ENCODE assay signal across 1 cellular context in genomic region chr19:16057062-16057461, GRCh38.
TF ChIP-seq lines count a peak whose summit lies in the region.

No MANE protein-coding gene starts in this region.

TF ChIP-seq in K562, 482 proteins besides CTCF, POLR2A, EP300 and RAD21:
- no peak for TF ChIP-seq ZFP91 (CRISPR knock-in tag; IDR thresholded peaks at IDR 0.05)
- no peak for TF ChIP-seq U2AF1 (optimal IDR thresholded peaks at IDR 0.05; ENCODE audit: low read depth, low read length)
- TF ChIP-seq BRF2 (IDR thresholded peaks at IDR 0.05; ENCODE audit: borderline replicate concordance, insufficient read depth, insufficient read length): no peak
- no peak for TF ChIP-seq CBFB (CRISPR knock-in tag; IDR thresholded peaks at IDR 0.05)
- TF ChIP-seq MEF2A (IDR thresholded peaks at IDR 0.05; ENCODE audit: control insufficient read depth, low read depth, low read length): no peak
- TF ChIP-seq ZNF707 (CRISPR knock-in tag; conservative IDR thresholded peaks at IDR 0.05): peak; percentile 79
- no peak for TF ChIP-seq ZFP36 (IDR thresholded peaks at IDR 0.05; ENCODE audit: low read depth, low read length, partially characterized antibody)
- no peak for TF ChIP-seq ASH1L (IDR thresholded peaks at IDR 0.05; ENCODE audit: borderline replicate concordance, low read depth, partially characterized antibody)
- TF ChIP-seq, protein P1, sequence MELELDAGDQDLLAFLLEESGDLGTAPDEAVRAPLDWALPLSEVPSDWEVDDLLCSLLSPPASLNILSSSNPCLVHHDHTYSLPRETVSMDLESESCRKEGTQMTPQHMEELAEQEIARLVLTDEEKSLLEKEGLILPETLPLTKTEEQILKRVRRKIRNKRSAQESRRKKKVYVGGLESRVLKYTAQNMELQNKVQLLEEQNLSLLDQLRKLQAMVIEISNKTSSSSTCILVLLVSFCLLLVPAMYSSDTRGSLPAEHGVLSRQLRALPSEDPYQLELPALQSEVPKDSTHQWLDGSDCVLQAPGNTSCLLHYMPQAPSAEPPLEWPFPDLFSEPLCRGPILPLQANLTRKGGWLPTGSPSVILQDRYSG (tag; conservative IDR thresholded peaks at IDR 0.05; ENCODE audit: low read depth): no peak
- no peak for TF ChIP-seq ETV1 (tag; conservative IDR thresholded peaks at IDR 0.05; ENCODE audit: low read depth)
- 0 out of 3 replicates have a peak, but pooled peaks of 1 of the 2 experiments have one; percentile 20 for TF ChIP-seq CBX3 (IDR thresholded peaks at IDR 0.05; ENCODE audit: borderline replicate concordance in 1 of 2, low read length in 2 of 2)
- TF ChIP-seq FOXM1 (IDR thresholded peaks at IDR 0.05; ENCODE audit: low read depth): no peak
- no peak for TF ChIP-seq FOXM1 (CRISPR knock-in tag; IDR thresholded peaks at IDR 0.05; ENCODE audit: low read depth)
- TF ChIP-seq NR3C1 (CRISPR knock-in tag; IDR thresholded peaks at IDR 0.05): no peak
- no peak for TF ChIP-seq RBM34 (IDR thresholded peaks at IDR 0.05; ENCODE audit: borderline replicate concordance, insufficient read depth, low read length)
- TF ChIP-seq SMAD2 (IDR thresholded peaks at IDR 0.05; ENCODE audit: low read depth, low read length): no peak
